ENCODE assay signal across 8 cellular contexts in the genomic region with DNA sequence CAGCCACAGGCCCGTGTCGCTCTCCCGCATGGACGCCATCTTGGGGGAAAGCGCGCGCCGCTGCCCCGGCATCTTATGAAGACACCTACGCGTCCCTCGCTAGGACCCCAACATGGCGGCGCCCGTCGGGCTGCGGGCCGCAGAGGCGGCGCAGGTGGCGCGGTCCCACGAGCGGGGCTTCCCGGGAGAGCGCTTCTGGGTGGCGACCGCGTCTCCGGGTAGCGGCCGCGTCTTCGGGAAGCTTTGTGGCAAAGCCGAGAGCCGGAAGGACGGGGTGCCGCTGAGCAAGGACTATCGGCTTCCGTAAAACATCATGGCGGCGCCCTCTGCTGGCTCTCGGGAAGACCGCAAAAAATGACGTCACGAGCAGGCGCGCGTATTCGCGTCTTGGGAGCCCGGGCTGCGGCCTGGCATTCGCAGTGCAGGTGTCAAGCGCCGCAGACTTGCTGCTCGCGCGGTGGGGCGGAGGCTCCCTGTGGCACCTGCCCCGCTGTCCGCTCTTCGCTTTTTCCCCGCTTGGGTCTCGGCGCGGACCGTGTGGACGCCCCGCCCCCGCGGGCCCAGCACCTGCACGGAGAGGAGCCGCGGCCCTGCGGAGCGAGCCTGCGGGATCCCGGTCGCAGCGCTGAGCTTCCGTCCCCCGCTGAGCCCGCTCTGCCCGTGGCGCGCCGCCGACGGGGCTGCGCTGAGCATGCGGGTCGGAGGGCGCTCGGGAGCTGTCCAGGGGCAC. TPM values are rescaled to one million over a fixed set of nuclear protein-coding genes. Genes with fewer than 3 reads are reported as not detected.
DNase-seq lines count a peak whose midpoint lies in the region; ATAC-seq and TF ChIP-seq lines count a peak whose summit lies in the region.

A gene (minus strand): TSS at position 54 of the 730 bp plus-strand sequence. CDS start 15 bp downstream, at position 39.

- POLR2A ChIA-PET in GM10248 (lab: Yijun Ruan, JAX), result no interaction called here
- POLR2A ChIA-PET in SK-N-SH (lab: Yijun Ruan, JAX), result interaction anchor here (0.6 to 1.7 kb wide), 5 partner anchors 25 to 51 kb away, joined by 3 to 6 read pairs (median 3); a partner anchor contains a TSS

- peak; percentile 90 for TF ChIP-seq POLR2A in NB4 (IDR thresholded peaks at IDR 0.05; ENCODE audit: extremely low read depth, insufficient read length)

- no peaks in the 10 kb centered on the region for H3K9me3 ChIP-seq in SK-N-SH

- TF ChIP-seq CTCF in GM10248 (IDR thresholded peaks at IDR 0.05; ENCODE audit: control extremely low read depth, extremely low read depth, low read depth, missing control alignments), result no peak
- TF ChIP-seq CTCF in NB4 (IDR thresholded peaks at IDR 0.05; ENCODE audit: low read depth, low read length), result no peak
- TF ChIP-seq CTCF in SK-N-SH (IDR thresholded peaks at IDR 0.05), result no peak

- no peak for TF ChIP-seq EP300 in SK-N-SH (IDR thresholded peaks at IDR 0.05; ENCODE audit: borderline replicate concordance in 1 of 2, low read depth in 1 of 2, low read length in 1 of 2)

- TF ChIP-seq RAD21 in SK-N-SH (IDR thresholded peaks at IDR 0.05; ENCODE audit: low read length), result no peak; the same call in 1 of the 2 replicates

- peaks cover 5 to 7% of the 10 kb centered on the region in 2 experiments; a peak in 1 of 4 replicates for H3K4me1 ChIP-seq in SK-N-SH (ENCODE audit: control insufficient read depth in 1 of 2, insufficient read depth in 2 of 2, low read depth in 1 of 2, low read length in 1 of 2)

- peaks cover 0 to 4% of the 10 kb centered on the region in 2 experiments for H3K36me3 ChIP-seq in SK-N-SH (replicated peaks in 1 of 2; ENCODE audit: control insufficient read depth in 1 of 2, insufficient read depth in 2 of 2, low read length in 1 of 2)

- no CpG with 5 or more reads among the region's 95 CpGs for WGBS in SK-N-SH (ENCODE audit: low lambda C conversion rate)

- H3K4me3 ChIP-seq in NB4 (ENCODE audit: low read depth, low read length) (peak within 1 kb of the TSS; percentile 90), SK-N-SH (ENCODE audit: low read depth in 2 of 2, low read length in 1 of 2) (peak within 1 kb of the TSS; percentile 75 to 89)

- no peaks in the 10 kb centered on the region for H3K27me3 ChIP-seq in SK-N-SH (ENCODE audit: insufficient read depth)

- H3F3A ChIP-seq in SK-N-SH (replicated peaks; ENCODE audit: insufficient read depth), result peaks cover 19% of the 10 kb centered on the region

- H3K9ac ChIP-seq in SK-N-SH, result peak within 1 kb of the TSS; percentile 95

- no peaks in the 10 kb centered on the region for H3K9me2 ChIP-seq in SK-N-SH

- H3K79me2 ChIP-seq in SK-N-SH (ENCODE audit: insufficient read depth), result peaks cover 47% of the 10 kb centered on the region

- H3K4me2 ChIP-seq in SK-N-SH, result peak within 1 kb of the TSS; percentile 95

- DNase-seq in GM10248 (ENCODE audit: extremely low spot score) (peak; percentile 95), NB4 (ENCODE audit: low read depth) (peak; percentile 98), SK-N-SH (peak; percentile 96), globus pallidus (ENCODE audit: low spot score) (peak; percentile 96), nucleus accumbens (lab: John Stamatoyannopoulos, UW) (peak; percentile 45 to 99 (median 94)), superior temporal gyrus (ENCODE audit: extremely low spot score) (peak; percentile 98)
- peak; percentile 95 for DNase-seq in activated naive CD4-positive, alpha-beta T cell treated with anti-CD3 and anti-CD28 coated beads, Interleukin-2, amount 50 U/mL, for 16 hours

- H3K27ac ChIP-seq in SK-N-SH (ENCODE audit: low read depth in 2 of 2, low read length in 1 of 2), result peak within 1 kb of the TSS; percentile 90 to 94

- peaks cover 30% of the 10 kb centered on the region for H4K20me1 ChIP-seq in SK-N-SH (ENCODE audit: insufficient read depth)

- CTCF ChIA-PET in GM10248 (lab: Yijun Ruan, JAX), result interaction anchor here (0.7 to 1.5 kb wide), 6 partner anchors 8 to 211 kb away, joined by 3 to 6 read pairs (median 4); no protein-coding TSS in a partner anchor
- CTCF ChIA-PET in SK-N-SH (lab: Yijun Ruan, JAX), result interaction anchor here (0.6 to 2.9 kb wide), 13 partner anchors 9 to 269 kb away, joined by 3 to 12 read pairs (median 3); a partner anchor contains a TSS

- H2AFZ ChIP-seq in SK-N-SH (ENCODE audit: low read depth), result peak within 1 kb of the TSS; percentile 93

- peak; percentile 72 for ATAC-seq in HG02571 (IDR thresholded peaks at IDR 0.05; ENCODE audit: unreplicated experiment)

TF ChIP-seq in SK-N-SH, 30 proteins besides CTCF, POLR2A, EP300 and RAD21 (continues in another document):
- peak; percentile 100 for TF ChIP-seq YY1 (IDR thresholded peaks at IDR 0.05; ENCODE audit: low read depth)
- TF ChIP-seq FOXM1 (IDR thresholded peaks at IDR 0.05; ENCODE audit: low read depth), result no peak
- TF ChIP-seq, protein P1, sequence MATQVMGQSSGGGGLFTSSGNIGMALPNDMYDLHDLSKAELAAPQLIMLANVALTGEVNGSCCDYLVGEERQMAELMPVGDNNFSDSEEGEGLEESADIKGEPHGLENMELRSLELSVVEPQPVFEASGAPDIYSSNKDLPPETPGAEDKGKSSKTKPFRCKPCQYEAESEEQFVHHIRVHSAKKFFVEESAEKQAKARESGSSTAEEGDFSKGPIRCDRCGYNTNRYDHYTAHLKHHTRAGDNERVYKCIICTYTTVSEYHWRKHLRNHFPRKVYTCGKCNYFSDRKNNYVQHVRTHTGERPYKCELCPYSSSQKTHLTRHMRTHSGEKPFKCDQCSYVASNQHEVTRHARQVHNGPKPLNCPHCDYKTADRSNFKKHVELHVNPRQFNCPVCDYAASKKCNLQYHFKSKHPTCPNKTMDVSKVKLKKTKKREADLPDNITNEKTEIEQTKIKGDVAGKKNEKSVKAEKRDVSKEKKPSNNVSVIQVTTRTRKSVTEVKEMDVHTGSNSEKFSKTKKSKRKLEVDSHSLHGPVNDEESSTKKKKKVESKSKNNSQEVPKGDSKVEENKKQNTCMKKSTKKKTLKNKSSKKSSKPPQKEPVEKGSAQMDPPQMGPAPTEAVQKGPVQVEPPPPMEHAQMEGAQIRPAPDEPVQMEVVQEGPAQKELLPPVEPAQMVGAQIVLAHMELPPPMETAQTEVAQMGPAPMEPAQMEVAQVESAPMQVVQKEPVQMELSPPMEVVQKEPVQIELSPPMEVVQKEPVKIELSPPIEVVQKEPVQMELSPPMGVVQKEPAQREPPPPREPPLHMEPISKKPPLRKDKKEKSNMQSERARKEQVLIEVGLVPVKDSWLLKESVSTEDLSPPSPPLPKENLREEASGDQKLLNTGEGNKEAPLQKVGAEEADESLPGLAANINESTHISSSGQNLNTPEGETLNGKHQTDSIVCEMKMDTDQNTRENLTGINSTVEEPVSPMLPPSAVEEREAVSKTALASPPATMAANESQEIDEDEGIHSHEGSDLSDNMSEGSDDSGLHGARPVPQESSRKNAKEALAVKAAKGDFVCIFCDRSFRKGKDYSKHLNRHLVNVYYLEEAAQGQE (IDR thresholded peaks at IDR 0.05; ENCODE audit: low read depth, low read length), result peak; percentile 73
- no peak for TF ChIP-seq EZH2phosphoT487 (IDR thresholded peaks at IDR 0.05; ENCODE audit: borderline replicate concordance, low read depth)
- TF ChIP-seq, protein P2, sequence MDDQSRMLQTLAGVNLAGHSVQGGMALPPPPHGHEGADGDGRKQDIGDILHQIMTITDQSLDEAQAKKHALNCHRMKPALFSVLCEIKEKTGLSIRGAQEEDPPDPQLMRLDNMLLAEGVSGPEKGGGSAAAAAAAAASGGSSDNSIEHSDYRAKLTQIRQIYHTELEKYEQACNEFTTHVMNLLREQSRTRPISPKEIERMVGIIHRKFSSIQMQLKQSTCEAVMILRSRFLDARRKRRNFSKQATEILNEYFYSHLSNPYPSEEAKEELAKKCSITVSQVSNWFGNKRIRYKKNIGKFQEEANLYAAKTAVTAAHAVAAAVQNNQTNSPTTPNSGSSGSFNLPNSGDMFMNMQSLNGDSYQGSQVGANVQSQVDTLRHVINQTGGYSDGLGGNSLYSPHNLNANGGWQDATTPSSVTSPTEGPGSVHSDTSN (IDR thresholded peaks at IDR 0.05), result no peak
- TF ChIP-seq, protein P3, sequence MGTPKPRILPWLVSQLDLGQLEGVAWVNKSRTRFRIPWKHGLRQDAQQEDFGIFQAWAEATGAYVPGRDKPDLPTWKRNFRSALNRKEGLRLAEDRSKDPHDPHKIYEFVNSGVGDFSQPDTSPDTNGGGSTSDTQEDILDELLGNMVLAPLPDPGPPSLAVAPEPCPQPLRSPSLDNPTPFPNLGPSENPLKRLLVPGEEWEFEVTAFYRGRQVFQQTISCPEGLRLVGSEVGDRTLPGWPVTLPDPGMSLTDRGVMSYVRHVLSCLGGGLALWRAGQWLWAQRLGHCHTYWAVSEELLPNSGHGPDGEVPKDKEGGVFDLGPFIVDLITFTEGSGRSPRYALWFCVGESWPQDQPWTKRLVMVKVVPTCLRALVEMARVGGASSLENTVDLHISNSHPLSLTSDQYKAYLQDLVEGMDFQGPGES (IDR thresholded peaks at IDR 0.05; ENCODE audit: low read depth, low read length), result no peak
- TF ChIP-seq NFIC (IDR thresholded peaks at IDR 0.05; ENCODE audit: borderline replicate concordance), result no peak
- TF ChIP-seq, protein P4, sequence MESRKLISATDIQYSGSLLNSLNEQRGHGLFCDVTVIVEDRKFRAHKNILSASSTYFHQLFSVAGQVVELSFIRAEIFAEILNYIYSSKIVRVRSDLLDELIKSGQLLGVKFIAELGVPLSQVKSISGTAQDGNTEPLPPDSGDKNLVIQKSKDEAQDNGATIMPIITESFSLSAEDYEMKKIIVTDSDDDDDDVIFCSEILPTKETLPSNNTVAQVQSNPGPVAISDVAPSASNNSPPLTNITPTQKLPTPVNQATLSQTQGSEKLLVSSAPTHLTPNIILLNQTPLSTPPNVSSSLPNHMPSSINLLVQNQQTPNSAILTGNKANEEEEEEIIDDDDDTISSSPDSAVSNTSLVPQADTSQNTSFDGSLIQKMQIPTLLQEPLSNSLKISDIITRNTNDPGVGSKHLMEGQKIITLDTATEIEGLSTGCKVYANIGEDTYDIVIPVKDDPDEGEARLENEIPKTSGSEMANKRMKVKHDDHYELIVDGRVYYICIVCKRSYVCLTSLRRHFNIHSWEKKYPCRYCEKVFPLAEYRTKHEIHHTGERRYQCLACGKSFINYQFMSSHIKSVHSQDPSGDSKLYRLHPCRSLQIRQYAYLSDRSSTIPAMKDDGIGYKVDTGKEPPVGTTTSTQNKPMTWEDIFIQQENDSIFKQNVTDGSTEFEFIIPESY (IDR thresholded peaks at IDR 0.05; ENCODE audit: borderline replicate concordance, low read depth), result peak; percentile 45; the same call in 1 of the 2 replicates
- no peak for TF ChIP-seq TEAD4 (IDR thresholded peaks at IDR 0.05; ENCODE audit: borderline replicate concordance, insufficient read depth)
- TF ChIP-seq TCF12 (IDR thresholded peaks at IDR 0.05), result peak; percentile 35; the same call in 1 of the 2 replicates
- TF ChIP-seq JUND (IDR thresholded peaks at IDR 0.05), result no peak; the same call in 1 of the 2 replicates
- TF ChIP-seq GATA2 (CRISPR knock-in tag; IDR thresholded peaks at IDR 0.05), result no peak
- TF ChIP-seq FOSL2 (IDR thresholded peaks at IDR 0.05; ENCODE audit: borderline replicate concordance, low read depth), result no peak
- peak; percentile 56; the same call in 1 of the 2 replicates for TF ChIP-seq ELF1 (IDR thresholded peaks at IDR 0.05)

RNA-seq across cellular contexts. Expression of the gene that starts here (rescaled TPM):
- polyA plus RNA-seq in SK-N-SH (2012; rRNA removed), result 17.3 and 26.8 TPM in 2 replicates
- 12.3 and 17.5 TPM in 2 replicates for polyA plus RNA-seq in SK-N-SH (2012; cell fraction: cytosol; rRNA removed)
- 46.8 and 63.7 TPM in 2 replicates for polyA plus RNA-seq in SK-N-SH (2012; cell fraction: nucleus; rRNA removed)

Comparison
In these comparisons a context has a peak if more than half of its experiments do, and no peak if none do; other contexts are left out.
1. Peak in every context shown above with its lines: DNase-seq, ATAC-seq, H3K4me3 ChIP-seq and H3K27ac ChIP-seq.